ENCODE assay signal across 24 cellular contexts in the genomic region with DNA sequence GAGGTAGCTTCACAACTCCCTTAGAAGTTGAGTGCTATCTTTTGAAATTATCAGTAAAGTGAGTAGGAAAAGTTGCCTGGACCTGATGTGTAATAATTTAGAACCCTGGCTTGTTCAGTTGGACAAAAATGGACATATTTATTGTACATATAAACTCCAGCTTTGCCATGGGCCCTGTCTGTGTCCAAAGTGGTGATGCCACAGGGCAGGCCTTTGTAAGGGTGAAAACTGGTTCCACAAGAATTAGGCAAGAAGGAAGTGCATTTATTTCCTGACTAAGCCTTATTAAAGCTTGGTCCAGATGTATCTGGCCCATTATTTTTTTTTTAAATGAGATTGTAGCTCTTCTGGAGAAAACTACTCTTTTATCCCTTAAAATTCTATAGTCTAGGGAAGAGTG. TPM values are rescaled to one million over a fixed set of nuclear protein-coding genes. Genes with fewer than 3 reads are reported as not detected.
DNase-seq lines count a peak whose midpoint lies in the region; ATAC-seq and TF ChIP-seq lines count a peak whose summit lies in the region.
"Had no signal": no experiment of that assay in that cellular context is flagged by ENCODE, and none has a peak within 500 bp of the region (broad histone marks: within the 10 kb centered on the region; RNA-seq: fewer than 3 reads in every experiment).

No MANE protein-coding gene starts in this region.

- CTCF ChIA-PET in RWPE1 (lab: Yijun Ruan, JAX): interaction anchor here (0.6 to 1.8 kb wide), 2 partner anchors 9 to 10 kb away, joined by 3 to 14 read pairs; no protein-coding TSS in a partner anchor

- no peaks in the 10 kb centered on the region for H3K9me3 ChIP-seq in esophagus squamous epithelium
- H3K9me3 ChIP-seq in gastrocnemius medialis: no peaks in the 10 kb centered on the region
- H3K9me3 ChIP-seq: ascending aorta, Caco-2, sigmoid colon had no signal

- H3K27me3 ChIP-seq in esophagus squamous epithelium: no peaks in the 10 kb centered on the region
- no peaks in the 10 kb centered on the region for H3K27me3 ChIP-seq in gastrocnemius medialis
- H3K27me3 ChIP-seq: ascending aorta, sigmoid colon had no signal

- ATAC-seq in gastrocnemius medialis (no peak), HG03432 (IDR thresholded peaks at IDR 0.05; ENCODE audit: unreplicated experiment) (no peak)
- ATAC-seq: activated CD8-positive, alpha-beta T cell treated with anti-CD3 and anti-CD28 coated beads for 36 hours; stimulated activated memory B cell treated with anti-CD40 and anti-IgM and Interleukin-4, amounts not matched to agents 10 μg/mL and 1 μg/mL and 100 μg/mL, for 72 hours had no signal

- no peak overlapping the region for H3K27ac ChIP-seq in RWPE1
- peak overlapping the region in 3 of 4 donors; percentile 58 to 83 (median 70) for H3K27ac ChIP-seq in esophagus squamous epithelium
- peak overlapping the region; percentile 65 to 83 (median 69) for H3K27ac ChIP-seq in gastrocnemius medialis
- H3K27ac ChIP-seq: ascending aorta, sigmoid colon, SK-N-MC had no signal

- H3K4me3 ChIP-seq in esophagus squamous epithelium: no peak overlapping the region
- no peak overlapping the region for H3K4me3 ChIP-seq in gastrocnemius medialis
- H3K4me3 ChIP-seq: ascending aorta, lung, sigmoid colon, SK-N-MC had no signal

- H3K36me3 ChIP-seq in esophagus squamous epithelium (peaks cover 0 to 6% (median 0%) of the 10 kb centered on the region in 3 donors), gastrocnemius medialis (no peaks in the 10 kb centered on the region)
- H3K36me3 ChIP-seq: ascending aorta, sigmoid colon had no signal

- TF ChIP-seq CTCF in RWPE1 (conservative IDR thresholded peaks at IDR 0.05; ENCODE audit: low read depth): no peak
- no peak for TF ChIP-seq CTCF in esophagus squamous epithelium (IDR thresholded peaks at IDR 0.05)
- TF ChIP-seq CTCF in gastrocnemius medialis (IDR thresholded peaks at IDR 0.05 in 4 of 5, conservative IDR thresholded peaks at IDR 0.05 in 1 of 5): no peak

- POLR2A ChIA-PET in RWPE1 (lab: Yijun Ruan, JAX; ENCODE audit: low non-redundant PET): no interaction called here

- in situ Hi-C loops in gastrocnemius medialis (cut with MboI; ENCODE audit: low sequenced_read_pairs in 4 of 4): no loop called here

- TF ChIP-seq POLR2A in esophagus squamous epithelium (IDR thresholded peaks at IDR 0.05) (no peak), gastrocnemius medialis (IDR thresholded peaks at IDR 0.05) (no peak)

- H3K4me1 ChIP-seq in esophagus squamous epithelium (peaks cover 2 to 79% (median 39%) of the 10 kb centered on the region in 3 donors), gastrocnemius medialis (peaks cover 90 to 95% of the 10 kb centered on the region in 2 donors)

- DNase-seq in HT-29 (ENCODE audit: low spot score): peak; percentile 56
- DNase-seq in RWPE1 (ENCODE audit: low spot score): peak; percentile 61
- no peak for DNase-seq in esophagus squamous epithelium (lab: John Stamatoyannopoulos, UW)
- DNase-seq in gastrocnemius medialis: no peak
- DNase-seq in NCI-H2227 treated with DMSO at 0.1 percent for 48 hours (lab: John Stamatoyannopoulos, UW): no peak
- no peak for DNase-seq in activated T-cell treated with anti-CD3 and anti-CD28 coated beads for 4 hours
- DNase-seq: activated CD8-positive, alpha-beta T cell treated with anti-CD3 and anti-CD28 coated beads for 36 hours; activated effector memory CD4-positive, alpha-beta T cell treated with anti-CD3 and anti-CD28 coated beads, Interleukin-2, amount 50 U/mL, for 16 hours; activated naive CD8-positive, alpha-beta T cell treated with anti-CD3 and anti-CD28 coated beads for 36 hours; Caco-2; HCEC 1CT; NCI-H1048; NCI-H1694; NCI-H2171 treated with DMSO at 0.1 percent for 48 hours; posterior cingulate gyrus; sigmoid colon; stimulated activated CD4-positive, alpha-beta T cell treated with anti-CD3 and anti-CD28 coated beads, Interleukin-4, amount 100 ng/mL, for 4 hours; substantia nigra had no signal

- intact Hi-C loops in esophagus squamous epithelium (cut with DNase I): no loop called here
- intact Hi-C loops in gastrocnemius medialis (cut with DNase I; ENCODE audit: low total_unique reads): no loop called here

RNA-seq across cellular contexts. Expression of a gene that starts 47.9 kb away (rescaled TPM):
- 6.3 TPM in 2 replicates for total RNA-seq in HT-29 (2014; rRNA removed; shearing (Covaris generic))
- total RNA-seq in esophagus squamous epithelium: 10 to 100 TPM; 14.4 to 18.8 (median 14.9) TPM
- 10 to 100 TPM; 38.8 to 74.6 (median 44.8) TPM for total RNA-seq in gastrocnemius medialis

RNA-seq across cellular contexts. Expression of a gene that starts 58.0 kb away (rescaled TPM):
- not detected in 2 replicates for total RNA-seq in HT-29 (2014; rRNA removed; shearing (Covaris generic))
- total RNA-seq in esophagus squamous epithelium (under 1 TPM in 2 of 4 donors, not detected in 2; 0.27 to 0.38 TPM), gastrocnemius medialis (1 to 10 TPM in 2 of 4 donors, not detected in 2; 1.0 to 2.4 TPM)
- total RNA-seq: ascending aorta, Caco-2, neural crest cell had no signal

Comparison
In these comparisons a context has a peak if more than half of its experiments do, and no peak if none do; other contexts are left out.
1. DNase-seq: peak in HT-29 (single experiment) and RWPE1 (single experiment); none in esophagus squamous epithelium (single experiment), gastrocnemius medialis (0 of 2), NCI-H2227 treated with DMSO at 0.1 percent for 48 hours (single experiment) and activated T-cell treated with anti-CD3 and anti-CD28 coated beads for 4 hours (single experiment).